17 cellular contexts compared by ENCODE assay signal in the genomic region with DNA sequence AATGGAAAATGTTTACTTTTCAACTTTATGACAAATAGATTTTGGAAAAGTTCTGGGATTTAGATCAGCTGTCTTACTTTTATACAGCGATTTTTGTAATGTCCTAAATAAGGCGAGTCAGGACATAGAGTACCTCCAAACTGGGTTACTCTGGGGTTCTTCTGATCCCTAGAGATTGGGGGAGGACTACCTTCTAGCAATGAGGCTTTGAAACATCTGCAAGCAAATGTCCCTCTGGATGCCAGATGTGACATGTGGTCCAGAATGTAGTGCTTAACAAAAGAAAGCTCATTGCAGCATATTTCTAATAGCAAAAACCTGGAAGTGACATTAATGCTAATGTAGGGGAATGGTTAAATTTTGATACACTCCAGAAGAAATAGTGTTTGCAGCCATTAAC. TPM values are rescaled to one million over a fixed set of nuclear protein-coding genes. Genes with fewer than 3 reads are reported as not detected.
DNase-seq lines count a peak whose midpoint lies in the region; ATAC-seq and TF ChIP-seq lines count a peak whose summit lies in the region.
"Had no signal": no experiment of that assay in that cellular context is flagged by ENCODE, and none has a peak within 500 bp of the region (broad histone marks: within the 10 kb centered on the region; RNA-seq: fewer than 3 reads in every experiment).

No MANE protein-coding gene starts in this region.

- H3K4me3 ChIP-seq in HFF-Myc (replicated peaks; ENCODE audit: low read depth, low read length): no peak overlapping the region
- no peak overlapping the region for H3K4me3 ChIP-seq in fibroblast of mammary gland (ENCODE audit: control insufficient read depth, low read depth, low read length)
- no peak overlapping the region for H3K4me3 ChIP-seq in sigmoid colon
- H3K4me3 ChIP-seq: BLaER1, GM23248 had no signal

- no peak overlapping the region for H3K27ac ChIP-seq in sigmoid colon
- H3K27ac ChIP-seq: BLaER1, C4-2B, GM23248 had no signal

- no peaks in the 10 kb centered on the region for H3K4me1 ChIP-seq in sigmoid colon
- H3K4me1 ChIP-seq: Caco-2 had no signal

- H3K36me3 ChIP-seq in sigmoid colon: peaks cover under 1 to 44% (median 18%) of the 10 kb centered on the region in 4 donors

- WGBS in sigmoid colon, 2 donors: 90 to 95% methylated on average over 2 of the region's 2 CpGs

- peak in 1 of 4 donors; percentile 20 for TF ChIP-seq EP300 in sigmoid colon (IDR thresholded peaks at IDR 0.05)

- no peaks in the 10 kb centered on the region for H3K27me3 ChIP-seq in sigmoid colon
- H3K27me3 ChIP-seq: BLaER1 had no signal

- TF ChIP-seq POLR2A in sigmoid colon (IDR thresholded peaks at IDR 0.05): no peak

- TF ChIP-seq CTCF in HFF-Myc (IDR thresholded peaks at IDR 0.05; ENCODE audit: low read depth, low read length, missing control alignments): no peak
- TF ChIP-seq CTCF in fibroblast of mammary gland (conservative IDR thresholded peaks at IDR 0.05; ENCODE audit: control insufficient read depth, insufficient read depth, low read depth, low read length): no peak
- TF ChIP-seq CTCF in sigmoid colon (IDR thresholded peaks at IDR 0.05): no peak

- DNase-seq in HFF-Myc (ENCODE audit: extremely low read depth, low read depth): peak; percentile 41
- DNase-seq in epidermal melanocyte (ENCODE audit: insufficient read length, low spot score): peak; percentile 38
- DNase-seq in fibroblast of mammary gland (ENCODE audit: low read depth): peak; percentile 2
- DNase-seq in sigmoid colon: peak; percentile 75
- no peak for DNase-seq in OCI-M2 (lab: John Stamatoyannopoulos, UW; ENCODE audit: unreplicated experiment)
- DNase-seq: Caco-2; CD4-positive, CD25-positive, alpha-beta regulatory T cell; CD8-positive, alpha-beta T cell; DMS153; DND-41; GM23248; H7; HCEC 1CT had no signal

- ATAC-seq in GM21447 (IDR thresholded peaks at IDR 0.05; ENCODE audit: unreplicated experiment): no peak
- ATAC-seq in esophagus mucosa: no peak
- ATAC-seq: CD8-positive, alpha-beta T cell had no signal

- intact Hi-C loops in sigmoid colon (cut with DNase I): no loop called here

- H3K9me3 ChIP-seq in sigmoid colon: no peaks in the 10 kb centered on the region
- H3K9me3 ChIP-seq: BLaER1, Caco-2 had no signal

RNA-seq across cellular contexts. Expression of gene ABRAXAS2, which starts 36.1 kb away (rescaled TPM):
- 10 to 100 TPM in 3 of 4 donors, 1 to 10 TPM in 1; 9.5 to 16.9 (median 12.9) TPM for total RNA-seq in sigmoid colon
- 1 to 10 TPM; 6.0 to 9.7 (median 9.3) TPM for polyA plus RNA-seq in sigmoid colon
- 11.2 TPM for total RNA-seq in esophagus mucosa

RNA-seq across cellular contexts. Expression of gene EEF1AKMT2, which starts 46.0 kb away (rescaled TPM):
- total RNA-seq in sigmoid colon (10 to 100 TPM in 3 of 4 donors, 1 to 10 TPM in 1; 10.0 to 19.7 (median 15.5) TPM), esophagus mucosa (10.0 TPM)
- 10 to 100 TPM; 11.0 to 15.7 (median 15.6) TPM for polyA plus RNA-seq in sigmoid colon
